25 cellular contexts compared by ENCODE assay signal in the genomic region with DNA sequence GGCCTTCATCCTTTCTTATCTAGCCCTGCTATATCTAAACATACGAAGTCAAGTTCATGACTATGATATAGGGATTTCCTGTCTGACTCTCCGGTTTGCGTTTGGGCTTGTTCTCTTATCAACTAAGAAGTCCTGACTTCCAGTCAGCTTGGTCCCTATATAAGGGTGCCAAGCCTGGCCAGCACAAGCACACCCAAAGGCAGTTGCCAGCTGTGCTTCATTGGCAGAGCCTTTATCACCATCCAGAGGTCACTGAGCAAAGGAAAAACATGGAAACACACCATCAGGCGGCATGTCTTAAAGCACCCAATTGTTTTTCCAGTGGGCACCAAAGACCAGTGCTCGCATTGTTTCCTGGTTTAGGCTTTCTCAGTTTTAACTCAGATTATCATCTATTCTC.
A peak's percentile ranks its signal among the peaks of the same experiment; 100 is the strongest.
DNase-seq lines count a peak whose midpoint lies in the region; ATAC-seq, FAIRE-seq and TF ChIP-seq lines count a peak whose summit lies in the region.
"Had no signal": no experiment of that assay in that cellular context is flagged by ENCODE, and none has a peak within 500 bp of the region (broad histone marks: within the 10 kb centered on the region; RNA-seq: fewer than 3 reads in every experiment).

No MANE protein-coding gene starts in this region.

- no peak overlapping the region for H3K4me3 ChIP-seq in heart left ventricle
- H3K4me3 ChIP-seq in left ventricle myocardium inferior, result no peak overlapping the region
- H3K4me3 ChIP-seq in astrocyte (ENCODE audit: insufficient read depth, low read depth, low read length), result no peak overlapping the region
- no peak overlapping the region for H3K4me3 ChIP-seq in thoracic aorta
- H3K4me3 ChIP-seq: Peyer's patch had no signal

- peaks cover 95% of the 10 kb centered on the region for H3K36me3 Mint-ChIP-seq in HFFc6 (ENCODE audit: low read depth)
- H3K36me3 Mint-ChIP-seq in astrocyte (ENCODE audit: low read depth, unreplicated experiment), result peaks cover 7% of the 10 kb centered on the region

- H3K4me1 Mint-ChIP-seq in HFFc6 (ENCODE audit: low read depth) (peaks cover 91% of the 10 kb centered on the region), astrocyte (ENCODE audit: low read depth, unreplicated experiment) (peaks cover 11% of the 10 kb centered on the region)

- peaks cover 5% of the 10 kb centered on the region for H4K20me1 ChIP-seq in astrocyte (ENCODE audit: insufficient read depth, low read length)

- 50 to 68% (median 60%) methylated on average over 5 of the region's 5 CpGs for WGBS in heart left ventricle, 4 donors

- intact Hi-C loops in heart left ventricle (cut with DNase I) (loop anchor here in 1 of 10 donors (10.0 kb wide), 1 partner anchor 140 kb away; no protein-coding TSS in a partner anchor), left ventricle myocardium inferior (cut with micrococcal nuclease) (no loop called here)

- H3K4me3 Mint-ChIP-seq in HFFc6, result peak overlapping the region; percentile 53; the same call in 1 of the 2 replicates
- no peak overlapping the region for H3K4me3 Mint-ChIP-seq in astrocyte (ENCODE audit: unreplicated experiment)
- H3K4me3 Mint-ChIP-seq: CD8-positive, alpha-beta T cell had no signal

- peaks cover 0 to 39% (median 8%) of the 10 kb centered on the region in 12 donors for H3K4me1 ChIP-seq in heart left ventricle
- H3K4me1 ChIP-seq in left ventricle myocardium inferior, result peaks cover 17% of the 10 kb centered on the region
- peaks cover 13% of the 10 kb centered on the region for H3K4me1 ChIP-seq in astrocyte (ENCODE audit: insufficient read depth, low read length)
- peaks cover 13 to 39% of the 10 kb centered on the region in 2 donors for H3K4me1 ChIP-seq in thoracic aorta (ENCODE audit: control insufficient read depth in 1 of 2, low read depth in 2 of 2)
- H3K4me1 ChIP-seq: Peyer's patch had no signal

- H3K9ac ChIP-seq in astrocyte (ENCODE audit: low read length), result no peak overlapping the region

- H3K9me3 Mint-ChIP-seq in HFFc6, result peaks cover 4% of the 10 kb centered on the region; the same call in 1 of the 2 replicates
- no peaks in the 10 kb centered on the region for H3K9me3 Mint-ChIP-seq in astrocyte (ENCODE audit: unreplicated experiment)
- H3K9me3 Mint-ChIP-seq: CD8-positive, alpha-beta T cell had no signal

- H3K27ac ChIP-seq in heart left ventricle, result peak overlapping the region in 1 of 12 donors; percentile 27
- H3K27ac ChIP-seq in left ventricle myocardium inferior (replicated peaks), result no peak overlapping the region
- peak overlapping the region; percentile 19 for H3K27ac ChIP-seq in astrocyte (ENCODE audit: low read depth, low read length)
- peak overlapping the region; percentile 19 to 50 for H3K27ac ChIP-seq in thoracic aorta
- H3K27ac ChIP-seq: Peyer's patch had no signal

- no peak overlapping the region for H2AFZ ChIP-seq in astrocyte (ENCODE audit: low read depth, low read length)

- peak; percentile 81 to 90 (median 88) for ATAC-seq in heart left ventricle
- ATAC-seq in thoracic aorta (ENCODE audit: insufficient number of reproducible peaks, low FRiP score, low read depth), result no peak
- ATAC-seq in HG03442 (IDR thresholded peaks at IDR 0.05; ENCODE audit: unreplicated experiment), result no peak
- ATAC-seq: CD8-positive, alpha-beta T cell; HCT116 had no signal

- H3K9me3 ChIP-seq in heart left ventricle (no peaks in the 10 kb centered on the region), left ventricle myocardium inferior (replicated peaks) (no peaks in the 10 kb centered on the region), astrocyte (ENCODE audit: insufficient read depth, low read depth, low read length) (no peaks in the 10 kb centered on the region), thoracic aorta (no peaks in the 10 kb centered on the region)
- H3K9me3 ChIP-seq: Peyer's patch had no signal

- peaks cover 9% of the 10 kb centered on the region for H3K79me2 ChIP-seq in astrocyte (ENCODE audit: insufficient read depth, low read length)

- no peak for TF ChIP-seq POLR2A in heart left ventricle (IDR thresholded peaks at IDR 0.05)

- DNase-seq in heart left ventricle (peak in 2 of 5 donors; percentile 37 to 45), left ventricle myocardium inferior (no peak), HFFc6 (no peak), astrocyte (ENCODE audit: low read depth) (no peak), thoracic aorta (ENCODE audit: low spot score) (no peak), T1000 (lab: John Stamatoyannopoulos, UW) (no peak), pons (ENCODE audit: low spot score) (no peak)
- DNase-seq: 8988T; AML-193; C1 segment of cervical spinal cord; CD8-positive, alpha-beta T cell; DND-41; GOT3; Kasumi-1; NCI-H1694; NCI-H2081; NCI-H2171; NCI-H345; NCI-H524; NCI-H774; NK-92 treated with Interleukin-12 subunit alpha and Interleukin-12 subunit beta, amount 100 ng/mL, for 24 hours; Peyer's patch had no signal

- peaks cover 0 to 61% (median 39%) of the 10 kb centered on the region in 9 donors for H3K36me3 ChIP-seq in heart left ventricle
- peaks cover 38% of the 10 kb centered on the region for H3K36me3 ChIP-seq in left ventricle myocardium inferior
- H3K36me3 ChIP-seq in astrocyte (ENCODE audit: insufficient read depth, low read length), result peaks cover 57% of the 10 kb centered on the region
- H3K36me3 ChIP-seq in thoracic aorta, result peaks cover 21% of the 10 kb centered on the region

- H3K27ac Mint-ChIP-seq in HFFc6, result peak overlapping the region; percentile 79
- no peak overlapping the region for H3K27ac Mint-ChIP-seq in astrocyte (ENCODE audit: unreplicated experiment)
- H3K27ac Mint-ChIP-seq: CD8-positive, alpha-beta T cell had no signal

- H3K27me3 ChIP-seq in heart left ventricle (no peaks in the 10 kb centered on the region), left ventricle myocardium inferior (ENCODE audit: low read depth) (no peaks in the 10 kb centered on the region), astrocyte (ENCODE audit: insufficient read depth, low read length) (no peaks in the 10 kb centered on the region), thoracic aorta (replicated peaks; ENCODE audit: insufficient read depth) (no peaks in the 10 kb centered on the region)
- H3K27me3 ChIP-seq: Peyer's patch had no signal

- H3K27me3 Mint-ChIP-seq in HFFc6 (ENCODE audit: insufficient read depth) (peaks cover 64% of the 10 kb centered on the region), astrocyte (ENCODE audit: low read depth, unreplicated experiment) (no peaks in the 10 kb centered on the region)

- no peak overlapping the region for H3K4me2 ChIP-seq in astrocyte (ENCODE audit: low read length)

- no peak for FAIRE-seq in astrocyte (lab: Jason Lieb, UNC)
- FAIRE-seq: GM12891 had no signal

- TF ChIP-seq CTCF in heart left ventricle (IDR thresholded peaks at IDR 0.05), result no peak
- no peak for TF ChIP-seq CTCF in left ventricle myocardium inferior (IDR thresholded peaks at IDR 0.05; ENCODE audit: borderline replicate concordance)
- TF ChIP-seq CTCF in HFFc6 (IDR thresholded peaks at IDR 0.05), result no peak
- TF ChIP-seq CTCF in astrocyte (IDR thresholded peaks at IDR 0.05; ENCODE audit: insufficient read depth, low read depth, low read length), result no peak
- no peak for TF ChIP-seq CTCF in thoracic aorta (IDR thresholded peaks at IDR 0.05)

Comparison
In these comparisons a context has a peak if more than half of its experiments do, and no peak if none do; other contexts are left out.
1. ATAC-seq: peak in heart left ventricle (4 of 4); none in thoracic aorta (single experiment) and HG03442 (single experiment).